Comparison of ENCODE assay signal across 8 cellular contexts in genomic region chr9:126914458-126915280, GRCh38. TPM values are rescaled to one million over a fixed set of nuclear protein-coding genes. Genes with fewer than 3 reads are reported as not detected.
A peak's percentile ranks its signal among the peaks of the same experiment; 100 is the strongest.
DNase-seq lines count a peak whose midpoint lies in the region; ATAC-seq and TF ChIP-seq lines count a peak whose summit lies in the region.

Gene RALGPS1 (plus strand): TSS chr9:126914782. CDS start chr9:126962290, 47,508 bp downstream.

- H3K27me3 Mint-ChIP-seq in CD4-positive, CD25-positive, alpha-beta regulatory T cell: peaks cover 10% of the 10 kb centered on the region

- H3K4me1 ChIP-seq in CD4-positive, CD25-positive, alpha-beta regulatory T cell (ENCODE audit: control insufficient read depth, insufficient read depth, low read length, poor library complexity, severe bottlenecking): peaks cover 7% of the 10 kb centered on the region
- H3K4me1 ChIP-seq in liver (ENCODE audit: control insufficient read depth in 4 of 4, insufficient read depth in 4 of 4, low read length in 3 of 4): peaks cover 0 to 10% (median 7%) of the 10 kb centered on the region in 4 donors

- no peaks in the 10 kb centered on the region for H3K36me3 Mint-ChIP-seq in CD4-positive, CD25-positive, alpha-beta regulatory T cell

- TF ChIP-seq CTCF in liver (IDR thresholded peaks at IDR 0.05; ENCODE audit: low read depth, low read length, missing input control): no peak

- peaks cover 0 to 6% of the 10 kb centered on the region in 2 experiments for H3K9me3 ChIP-seq in CD4-positive, CD25-positive, alpha-beta regulatory T cell (ENCODE audit: control insufficient read depth in 2 of 2, low read length in 2 of 2)
- no peaks in the 10 kb centered on the region for H3K9me3 ChIP-seq in liver (ENCODE audit: control insufficient read depth in 4 of 4, low read length in 3 of 4)

- H3K4me3 ChIP-seq in CD4-positive, CD25-positive, alpha-beta regulatory T cell (ENCODE audit: low read depth, low read length): no peak within 1 kb of the TSS
- H3K4me3 ChIP-seq in liver (ENCODE audit: low read depth in 1 of 3, low read length in 3 of 3): peak within 1 kb of the TSS in 2 of 3 donors; percentile 13 to 99

- H3K27ac Mint-ChIP-seq in CD4-positive, CD25-positive, alpha-beta regulatory T cell: peak within 1 kb of the TSS in 2 of 3 donors; percentile 50 to 62

- H3K4me1 Mint-ChIP-seq in CD4-positive, CD25-positive, alpha-beta regulatory T cell: peaks cover 0 to 11% (median 7%) of the 10 kb centered on the region in 4 donors

- ATAC-seq in CD4-positive, CD25-positive, alpha-beta regulatory T cell (ENCODE audit: low read depth in 2 of 2): peak; percentile 92 to 94
- ATAC-seq in GM19452 (IDR thresholded peaks at IDR 0.05; ENCODE audit: unreplicated experiment) (peak; percentile 99), HG03571 (IDR thresholded peaks at IDR 0.05; ENCODE audit: unreplicated experiment) (peak; percentile 97)

- peak; percentile 85 to 91 (median 86) for DNase-seq in CD4-positive, CD25-positive, alpha-beta regulatory T cell
- peak; percentile 98 for DNase-seq in NCI-H774 (lab: John Stamatoyannopoulos, UW)
- DNase-seq in activated CD4-positive, alpha-beta T cell treated with anti-CD3 and anti-CD28 coated beads, Interleukin-2, amount 50 U/mL, for 48 hours: peak; percentile 90 to 94
- peak; percentile 82 to 96 for DNase-seq in dermis microvascular lymphatic vessel endothelial cell (ENCODE audit: low read depth in 2 of 2)
- DNase-seq in stimulated activated CD4-positive, alpha-beta T cell treated with anti-CD3 and anti-CD28 coated beads, Interleukin-2, amount 100 ng/mL, for 48 hours: peak; percentile 81 to 86

- peaks cover 0 to 5% (median 4%) of the 10 kb centered on the region in 7 donors for H3K9me3 Mint-ChIP-seq in CD4-positive, CD25-positive, alpha-beta regulatory T cell

- peak in 1 of 2 donors; percentile 19 for TF ChIP-seq RAD21 in liver (IDR thresholded peaks at IDR 0.05)

- H3K36me3 ChIP-seq in CD4-positive, CD25-positive, alpha-beta regulatory T cell (ENCODE audit: control insufficient read depth, insufficient read depth, low read length): no peaks in the 10 kb centered on the region
- no peaks in the 10 kb centered on the region for H3K36me3 ChIP-seq in liver (ENCODE audit: control insufficient read depth in 4 of 4, insufficient read depth in 3 of 4, low read depth in 1 of 4, low read length in 3 of 4)

- peak within 1 kb of the TSS; percentile 67 to 87 (median 82) for H3K4me3 Mint-ChIP-seq in CD4-positive, CD25-positive, alpha-beta regulatory T cell

- no peaks in the 10 kb centered on the region for H3K27me3 ChIP-seq in CD4-positive, CD25-positive, alpha-beta regulatory T cell (ENCODE audit: control insufficient read depth, insufficient read depth, low read length)
- H3K27me3 ChIP-seq in liver (ENCODE audit: control insufficient read depth in 4 of 4, insufficient read depth in 4 of 4, low read length in 3 of 4): no peaks in the 10 kb centered on the region

- H3K27ac ChIP-seq in CD4-positive, CD25-positive, alpha-beta regulatory T cell (ENCODE audit: insufficient read depth, low read length, poor library complexity, severe bottlenecking): no peak within 1 kb of the TSS
- H3K27ac ChIP-seq in liver (ENCODE audit: low read depth in 1 of 2, low read length in 2 of 2): peak within 1 kb of the TSS in 1 of 2 donors; percentile 28

- H3K9ac ChIP-seq in liver (ENCODE audit: low read depth in 1 of 2, low read length in 2 of 2): no peak within 1 kb of the TSS

- WGBS in liver: 1% methylated on average over 105 of the region's 105 CpGs

TF ChIP-seq in liver, 16 proteins besides CTCF, POLR2A, EP300 and RAD21:
- TF ChIP-seq MAX (IDR thresholded peaks at IDR 0.05) (no peak), SP1 (IDR thresholded peaks at IDR 0.05) (peak; percentile 60)

RNA-seq across cellular contexts. Expression of gene RALGPS1, which starts in this region (rescaled TPM):
- total RNA-seq in CD4-positive, CD25-positive, alpha-beta regulatory T cell: 10.3 TPM
- polyA plus RNA-seq in CD4-positive, CD25-positive, alpha-beta regulatory T cell: 1 to 10 TPM; 1.8 to 3.7 (median 2.7) TPM
- total RNA-seq in dermis microvascular lymphatic vessel endothelial cell (2.1 and 3.9 TPM in 2 replicates), liver (1 to 10 TPM; 2.1 to 2.7 TPM)
- 1 to 10 TPM; 1.4 to 1.8 TPM for polyA plus RNA-seq in liver
